ENCODE assay signal across 8 cellular contexts in genomic region chr6:57221936-57222683, GRCh38. TPM values are rescaled to one million over a fixed set of nuclear protein-coding genes. Genes with fewer than 3 reads are reported as not detected.
DNase-seq lines count a peak whose midpoint lies in the region; ATAC-seq, FAIRE-seq and TF ChIP-seq lines count a peak whose summit lies in the region.

RAB23 (minus strand) TSS chr6:57222307; CDS start chr6:57210380, 11,927 bp downstream.

- peak within 1 kb of the TSS; percentile 68 to 79 for H3K27ac ChIP-seq in kidney (ENCODE audit: low read depth in 2 of 2, low read length in 2 of 2)

- H3K4me1 ChIP-seq in kidney (ENCODE audit: control insufficient read depth in 1 of 2, insufficient read depth in 1 of 2, low read depth in 1 of 2, low read length in 2 of 2), result peaks cover 0 to 5% of the 10 kb centered on the region in 2 donors

- H3K9me3 ChIP-seq in kidney (ENCODE audit: control insufficient read depth in 1 of 2, low read length in 2 of 2), result no peaks in the 10 kb centered on the region

- intact Hi-C loops in kidney (cut with DNase I), result no loop called here

- ATAC-seq in HG03159 (IDR thresholded peaks at IDR 0.05; ENCODE audit: unreplicated experiment), result peak; percentile 85
- peak; percentile 86 to 91 for ATAC-seq in activated CD4-positive, CD25-positive, alpha-beta regulatory T cell treated with anti-CD3 and anti-CD28 coated beads, Interleukin-2, amount 50 U/mL, for 24 hours

- DNase-seq in AG20443 (ENCODE audit: low spot score), result peak; percentile 97
- DNase-seq in NCI-H2227 treated with DMSO at 0.1 percent for 48 hours (lab: John Stamatoyannopoulos, UW), result peak; percentile 78
- DNase-seq in cerebellum (ENCODE audit: low spot score), result peak; percentile 89
- DNase-seq in kidney, result peak; percentile 94
- peak; percentile 75 to 80 for DNase-seq in stimulated activated CD4-positive, alpha-beta T cell treated with anti-CD3 and anti-CD28 coated beads, Interleukin-15, amount 100 ng/mL, for 1 hour (ENCODE audit: low read depth in 1 of 2, low spot score in 1 of 2)

- peak within 1 kb of the TSS; percentile 58 to 78 for H3K9ac ChIP-seq in kidney (ENCODE audit: low read length in 2 of 2)

- TF ChIP-seq POLR2A in GM18951 (IDR thresholded peaks at IDR 0.05; ENCODE audit: extremely low read depth, insufficient read depth, insufficient read length), result peak; percentile 90

- in situ Hi-C loops in GM18951 (cut with MboI; ENCODE audit: low sequenced_read_pairs, unreplicated experiment), result no loop called here

- TF ChIP-seq CTCF in kidney (IDR thresholded peaks at IDR 0.05; ENCODE audit: borderline replicate concordance, extremely low read depth, insufficient read depth), result no peak

- H3K4me3 ChIP-seq in kidney (ENCODE audit: low read length in 2 of 2), result peak within 1 kb of the TSS; percentile 94 to 95

- no peaks in the 10 kb centered on the region for H3K36me3 ChIP-seq in kidney (ENCODE audit: control insufficient read depth in 1 of 2, insufficient read depth in 2 of 2, low read length in 2 of 2)

- no peak for FAIRE-seq in kidney (lab: Jason Lieb, UNC)

RNA-seq across cellular contexts. Expression of gene RAB23, which starts in this region (rescaled TPM):
- total RNA-seq in cerebellum (21.2 TPM), kidney (8.0 TPM)
- 6.0 TPM for polyA plus RNA-seq in kidney (ENCODE audit: insufficient read depth, low read depth, low replicate concordance)

Comparison
In these comparisons a context has a peak if more than half of its experiments do, and no peak if none do; other contexts are left out.
1. Peak in every context shown above with its lines: DNase-seq, ATAC-seq, H3K4me3 ChIP-seq and H3K27ac ChIP-seq.